Comparison of ENCODE assay signal across 23 cellular contexts in genomic region chr1:208409171-208409570, GRCh38.
"Had no signal": no experiment of that assay in that cellular context is flagged by ENCODE, and none has a peak within 500 bp of the region (broad histone marks: within the 10 kb centered on the region; RNA-seq: fewer than 3 reads in every experiment).

No MANE protein-coding gene starts in this region.

- H3K4me3 ChIP-seq: breast epithelium, coronary artery, SK-N-MC had no signal

- H3K9me3 Mint-ChIP-seq: activated naive CD4-positive, alpha-beta T cell treated with anti-CD3 and anti-CD28 coated beads, Interleukin-2, amount 50 U/mL, for 72 hours; activated T-cell treated with anti-CD3 and anti-CD28 coated beads, Interleukin-2, amount 50 U/mL, for 4 hours; T-helper 1 cell treated with Interleukin-12 subunit alpha and Interleukin-12 subunit beta and Interleukin-4 antibody, amounts not matched to agents 30 μg/mL and 1 μg/mL, for 36 hours had no signal

- H3K36me3 ChIP-seq: breast epithelium had no signal

- H3K27ac ChIP-seq: breast epithelium, coronary artery, SK-N-MC had no signal

- H3K4me1 ChIP-seq: breast epithelium had no signal

- H3K36me3 Mint-ChIP-seq: activated naive CD4-positive, alpha-beta T cell treated with anti-CD3 and anti-CD28 coated beads, Interleukin-2, amount 50 U/mL, for 72 hours had no signal

- DNase-seq: activated CD4-positive, alpha-beta T cell treated with anti-CD3 and anti-CD28 coated beads for 48 hours; activated CD4-positive, alpha-beta T cell treated with anti-CD3 and anti-CD28 coated beads, Interleukin-2, amount 50 U/mL, for 4 hours; activated CD4-positive, CD25-positive, alpha-beta regulatory T cell treated with anti-CD3 and anti-CD28 coated beads, Interleukin-2, amount 50 U/mL, for 72 hours; activated CD8-positive, alpha-beta T cell treated with anti-CD3 and anti-CD28 coated beads, Interleukin-2, amount 10 ng/mL, durations not matched to agents 7 days and 5 days; activated effector memory CD4-positive, alpha-beta T cell treated with anti-CD3 and anti-CD28 coated beads, Interleukin-2, amount 50 U/mL, for 16 hours; activated naive CD4-positive, alpha-beta T cell treated with Interleukin-2 at 50 U/mL for 16 hours; activated T-cell treated with anti-CD3 and anti-CD28 coated beads, Interleukin-2, amount 50 U/mL, for 4 hours; caudate nucleus; Karpas-422; NCI-H1048; NCI-H1694; NCI-H2029; NCI-H2107; NCI-H2171 treated with DMSO at 0.1 percent for 48 hours; NCI-H226; NCI-H526; OCI-M1; RPMI8226 had no signal

- H3K4me3 Mint-ChIP-seq: activated CD8-positive, alpha-beta T cell treated with anti-CD3 and anti-CD28 coated beads, Interleukin-2, amount 10 ng/mL, durations not matched to agents 7 days and 5 days; activated T-cell treated with anti-CD3 and anti-CD28 coated beads, Interleukin-2, amount 50 U/mL, for 4 hours; T-helper 1 cell treated with Interleukin-12 subunit alpha and Interleukin-12 subunit beta and Interleukin-4 antibody, amounts not matched to agents 30 μg/mL and 1 μg/mL, for 36 hours had no signal

- H3K9me3 ChIP-seq: breast epithelium had no signal

- H3K27me3 ChIP-seq: breast epithelium had no signal

- H3K27ac Mint-ChIP-seq: activated CD8-positive, alpha-beta T cell treated with anti-CD3 and anti-CD28 coated beads, Interleukin-2, amount 10 ng/mL, durations not matched to agents 7 days and 5 days; activated naive CD4-positive, alpha-beta T cell treated with anti-CD3 and anti-CD28 coated beads, Interleukin-2, amount 50 U/mL, for 72 hours; T-helper 1 cell treated with Interleukin-12 subunit alpha and Interleukin-12 subunit beta and Interleukin-4 antibody, amounts not matched to agents 30 μg/mL and 1 μg/mL, for 36 hours had no signal
